Comparison of ENCODE assay signal across 8 cellular contexts in the genomic region with DNA sequence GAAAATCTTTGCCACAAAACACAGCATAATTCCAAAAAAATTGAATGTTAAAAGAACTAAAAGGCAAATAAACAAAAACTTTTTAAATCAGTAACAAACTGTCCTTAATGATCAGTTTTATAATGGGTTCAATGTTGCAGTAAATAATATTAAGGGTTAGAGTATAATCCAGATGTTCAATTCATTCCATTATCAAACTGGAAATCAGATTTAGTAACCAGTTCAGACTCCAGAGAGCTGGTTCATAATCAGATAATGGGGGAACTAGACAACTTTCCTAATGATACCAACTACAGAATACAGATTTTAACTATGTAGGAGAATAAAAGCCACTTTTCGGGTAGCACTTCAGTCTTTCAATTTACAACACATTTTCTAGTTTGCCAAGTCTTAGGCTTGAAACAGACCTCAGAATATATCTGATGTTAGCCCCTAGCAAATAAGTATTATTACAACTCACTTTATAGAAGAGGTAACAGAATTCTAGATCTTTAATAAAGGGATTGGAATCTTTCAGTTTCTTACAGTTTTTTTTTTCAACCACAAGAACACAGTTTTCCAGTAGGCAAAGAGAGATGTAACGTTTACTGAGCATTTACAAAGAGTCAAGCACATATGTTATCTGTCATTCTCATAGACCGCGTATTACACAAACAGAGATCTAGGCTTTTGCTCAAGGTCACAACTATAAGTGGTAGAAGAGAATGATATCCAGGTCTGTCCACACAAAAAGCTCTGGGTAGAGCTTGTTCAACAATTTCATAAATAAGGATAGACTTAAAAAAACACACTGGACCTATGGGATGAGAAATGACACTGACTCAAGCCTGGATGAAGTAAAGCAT. TPM values are rescaled to one million over a fixed set of nuclear protein-coding genes. Genes with fewer than 3 reads are reported as not detected.
DNase-seq lines count a peak whose midpoint lies in the region; ATAC-seq and TF ChIP-seq lines count a peak whose summit lies in the region.

No MANE protein-coding gene starts in this region.

- no peaks in the 10 kb centered on the region for H3K9me3 ChIP-seq in uterus

- intact Hi-C loops in uterus (cut with DNase I; ENCODE audit: low total_unique reads) = no loop called here

- no peak for ATAC-seq in memory B cell (ENCODE audit: low read depth)

- H3K4me1 Mint-ChIP-seq in brain = peaks cover 53% of the 10 kb centered on the region
- H3K4me1 Mint-ChIP-seq in memory B cell = peaks cover 22% of the 10 kb centered on the region

- H3K9me3 Mint-ChIP-seq in brain = no peaks in the 10 kb centered on the region
- H3K9me3 Mint-ChIP-seq in memory B cell = no peaks in the 10 kb centered on the region

- no peaks in the 10 kb centered on the region for H3K36me3 ChIP-seq in uterus

- H3K4me3 ChIP-seq in LNCaP clone FGC (ENCODE audit: low read depth, low read length) (peak overlapping the region; percentile 90), uterus (peak overlapping the region; percentile 80 to 94)

- peaks cover 0 to 6% of the 10 kb centered on the region in 2 donors for H3K4me1 ChIP-seq in uterus

- H3K36me3 Mint-ChIP-seq in brain (no peaks in the 10 kb centered on the region), memory B cell (no peaks in the 10 kb centered on the region)

- H3K27me3 ChIP-seq in uterus = no peaks in the 10 kb centered on the region

- TF ChIP-seq POLR2A in uterus (IDR thresholded peaks at IDR 0.05) = no peak

- peak overlapping the region; percentile 97 to 98 for H3K27ac ChIP-seq in uterus

- H3K27ac Mint-ChIP-seq in brain (peak overlapping the region; percentile 96 to 100 (median 100)), memory B cell (peak overlapping the region; percentile 94)

- H3K4me3 Mint-ChIP-seq in brain (peak overlapping the region; percentile 92 to 99 (median 97)), memory B cell (peak overlapping the region; percentile 95)

- H3K27me3 Mint-ChIP-seq in brain (peaks cover 9% of the 10 kb centered on the region), memory B cell (no peaks in the 10 kb centered on the region)

- DNase-seq in GM03348 (ENCODE audit: low spot score) (peak; percentile 45), LNCaP clone FGC (ENCODE audit: low read depth) (no peak), memory B cell (ENCODE audit: low spot score in 2 of 2) (no peak), uterus (no peak), H4 (ENCODE audit: low spot score) (no peak), NCI-H524 treated with DMSO at 0.1 percent for 48 hours (lab: John Stamatoyannopoulos, UW) (no peak), middle frontal gyrus (ENCODE audit: extremely low spot score, low spot score) (no peak)

- TF ChIP-seq CTCF in LNCaP clone FGC (IDR thresholded peaks at IDR 0.05; ENCODE audit: control insufficient read depth, extremely low read depth, insufficient read depth) (no peak), brain (conservative IDR thresholded peaks at IDR 0.05) (no peak), uterus (IDR thresholded peaks at IDR 0.05) (no peak)

RNA-seq across cellular contexts. Expression of gene DCAF6, which starts 1.9 kb away (rescaled TPM):
- 19.0 TPM for polyA plus RNA-seq in brain (ENCODE audit: insufficient read depth, low read depth, low replicate concordance)
- 10 to 100 TPM; 19.1 to 77.7 (median 44.9) TPM for total RNA-seq in uterus
- total RNA-seq in H4 (2014; rRNA removed; shearing (Covaris generic)) = 17.7 and 27.0 TPM in 2 replicates

RNA-seq across cellular contexts. Expression of gene MPC2, which starts 2.2 kb away (rescaled TPM):
- 77.0 TPM for polyA plus RNA-seq in brain (ENCODE audit: insufficient read depth, low read depth, low replicate concordance)
- 100 to 1,000 TPM in 1 of 4 donors, 10 to 100 TPM in 3; 21.5 to 127 (median 38.5) TPM for total RNA-seq in uterus
- 52.2 and 78.9 TPM in 2 replicates for total RNA-seq in H4 (2014; rRNA removed; shearing (Covaris generic))

RNA-seq across cellular contexts. Expression of gene ADCY10, which starts 20.7 kb away (rescaled TPM):
- polyA plus RNA-seq in brain (ENCODE audit: insufficient read depth, low read depth, low replicate concordance) = not detected
- total RNA-seq in uterus = 1 to 10 TPM in 1 of 4 donors, under 1 TPM in 3; 0.26 to 1.2 (median 0.52) TPM
- total RNA-seq in H4 (2014; rRNA removed; shearing (Covaris generic)) = 0.02 TPM in 1 of 2 replicates, not detected in the other
